In the genomic region with DNA sequence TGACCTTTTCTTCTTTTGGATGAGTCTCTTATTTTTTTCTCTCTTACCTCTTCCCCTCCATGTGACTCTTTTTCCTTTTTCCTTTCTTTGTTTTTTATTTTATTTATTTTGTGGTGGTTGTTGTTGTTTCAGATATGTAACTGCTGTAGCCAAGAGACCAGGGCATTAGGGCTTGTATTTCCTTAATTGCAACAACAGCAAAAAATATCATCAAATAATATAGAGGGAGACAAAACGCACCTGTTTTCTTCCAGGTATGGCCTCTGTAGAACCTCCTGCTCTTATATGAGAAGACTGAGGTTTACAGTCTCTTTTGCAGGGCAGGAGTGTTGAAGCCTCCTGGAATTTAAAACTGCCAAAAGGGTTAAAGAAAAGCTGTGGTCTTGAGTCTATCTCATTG, we compare ENCODE assay signal across 24 cellular contexts.
"Had no signal": no experiment of that assay in that cellular context is flagged by ENCODE, and none has a peak within 500 bp of the region (broad histone marks: within the 10 kb centered on the region; RNA-seq: fewer than 3 reads in every experiment).

No MANE protein-coding gene starts in this region.

- H3K27me3 ChIP-seq: brain microvascular endothelial cell, dorsolateral prefrontal cortex had no signal

- ATAC-seq: activated CD4-positive, CD25-positive, alpha-beta regulatory T cell treated with anti-CD3 and anti-CD28 coated beads, Interleukin-2, amount 50 U/mL, for 24 hours; activated CD8-positive, alpha-beta memory T cell treated with anti-CD3 and anti-CD28 coated beads, Interleukin-2, amount 10 ng/mL, durations not matched to agents 7 days and 5 days; activated CD8-positive, alpha-beta T cell treated with anti-CD3 and anti-CD28 coated beads, Interleukin-2, amount 10 ng/mL, durations not matched to agents 7 days and 5 days; activated T-helper 17 cell treated with anti-CD3 and anti-CD28 coated beads, Interleukin-2, amount 50 U/mL, for 72 hours; T-helper 17 cell had no signal

- H3K4me3 ChIP-seq: coronary artery, dorsolateral prefrontal cortex had no signal

- DNase-seq: activated B cell treated with CpG ODN at 0.5 μM for 24 hours; activated CD4-positive, alpha-beta memory T cell treated with anti-CD3 and anti-CD28 coated beads for 36 hours; activated CD4-positive, alpha-beta T cell treated with anti-CD3 and anti-CD28 coated beads for 48 hours; activated CD8-positive, alpha-beta memory T cell treated with anti-CD3 and anti-CD28 coated beads, Interleukin-2, amount 10 ng/mL, durations not matched to agents 7 days and 5 days; activated CD8-positive, alpha-beta memory T cell treated with anti-CD3 and anti-CD28 coated beads, Interleukin-2, amount 50 U/mL, for 4 hours; activated CD8-positive, alpha-beta T cell treated with anti-CD3 and anti-CD28 coated beads, Interleukin-2, amount 10 ng/mL, durations not matched to agents 7 days and 5 days; activated effector memory CD4-positive, alpha-beta T cell treated with Interleukin-2 at 50 U/mL for 16 hours; activated gamma-delta T cell treated with Interleukin-2 at 50 U/mL for 16 hours; activated naive CD4-positive, alpha-beta T cell treated with anti-CD3 and anti-CD28 coated beads, Interleukin-2, amount 50 U/mL, for 16 hours; activated naive CD4-positive, alpha-beta T cell treated with Interleukin-2 at 50 U/mL for 16 hours; activated T-cell treated with anti-CD3 and anti-CD28 coated beads, Interleukin-2, amount 50 U/mL, for 24 hours; amniotic stem cell; anterior cingulate cortex; brain microvascular endothelial cell; dorsolateral prefrontal cortex; effector memory CD4-positive, alpha-beta T cell; foreskin fibroblast; head of caudate nucleus; T-helper 17 cell; T1000; WERI-Rb-1 had no signal

- H3K27ac ChIP-seq: brain microvascular endothelial cell, coronary artery, WERI-Rb-1 had no signal

- H3K36me3 ChIP-seq: brain microvascular endothelial cell, WERI-Rb-1 had no signal
